In the genomic region with DNA sequence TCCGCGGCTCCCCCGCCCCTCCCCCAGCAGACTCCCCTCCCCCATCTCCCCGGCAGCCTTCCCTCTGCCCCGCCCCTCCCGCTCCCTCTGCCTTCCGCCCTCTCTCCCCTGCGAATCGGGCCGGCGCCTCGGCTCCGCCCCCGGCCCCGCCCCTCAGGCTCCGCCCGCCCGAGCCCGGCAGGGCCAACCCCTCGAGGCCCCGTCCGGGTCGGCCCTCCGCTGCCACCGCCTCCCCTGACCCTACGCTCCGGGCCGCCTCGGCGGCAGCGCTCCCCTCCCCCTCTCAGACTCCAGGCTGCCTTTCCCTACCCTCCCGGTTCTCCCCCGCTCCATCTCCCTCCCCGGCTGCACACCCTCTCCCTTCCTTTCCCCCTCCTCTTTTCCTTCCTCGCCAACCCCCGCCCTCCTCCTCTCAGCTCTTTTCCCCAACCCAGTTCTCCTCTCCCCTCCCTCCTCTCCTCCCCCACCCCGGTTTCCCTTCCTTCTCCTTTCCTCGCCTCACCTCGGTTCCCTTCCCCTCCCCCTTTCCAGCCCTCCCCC, we compare ENCODE assay signal across 1 cellular context.
TF ChIP-seq lines count a peak whose summit lies in the region.

No MANE protein-coding gene starts in this region.

TF ChIP-seq in K562, 482 proteins besides CTCF, POLR2A, EP300 and RAD21 (continued from another document and continues in another):
- TF ChIP-seq ZNF76 (CRISPR knock-in tag; IDR thresholded peaks at IDR 0.05; ENCODE audit: borderline replicate concordance) = no peak
- TF ChIP-seq, protein P1, sequence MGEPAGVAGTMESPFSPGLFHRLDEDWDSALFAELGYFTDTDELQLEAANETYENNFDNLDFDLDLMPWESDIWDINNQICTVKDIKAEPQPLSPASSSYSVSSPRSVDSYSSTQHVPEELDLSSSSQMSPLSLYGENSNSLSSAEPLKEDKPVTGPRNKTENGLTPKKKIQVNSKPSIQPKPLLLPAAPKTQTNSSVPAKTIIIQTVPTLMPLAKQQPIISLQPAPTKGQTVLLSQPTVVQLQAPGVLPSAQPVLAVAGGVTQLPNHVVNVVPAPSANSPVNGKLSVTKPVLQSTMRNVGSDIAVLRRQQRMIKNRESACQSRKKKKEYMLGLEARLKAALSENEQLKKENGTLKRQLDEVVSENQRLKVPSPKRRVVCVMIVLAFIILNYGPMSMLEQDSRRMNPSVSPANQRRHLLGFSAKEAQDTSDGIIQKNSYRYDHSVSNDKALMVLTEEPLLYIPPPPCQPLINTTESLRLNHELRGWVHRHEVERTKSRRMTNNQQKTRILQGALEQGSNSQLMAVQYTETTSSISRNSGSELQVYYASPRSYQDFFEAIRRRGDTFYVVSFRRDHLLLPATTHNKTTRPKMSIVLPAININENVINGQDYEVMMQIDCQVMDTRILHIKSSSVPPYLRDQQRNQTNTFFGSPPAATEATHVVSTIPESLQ (CRISPR knock-in tag; IDR thresholded peaks at IDR 0.05) = no peak
- no peak for TF ChIP-seq SIN3B (IDR thresholded peaks at IDR 0.05; ENCODE audit: low read depth)
- peak; percentile 39; the same call in 1 of the 2 replicates for TF ChIP-seq SOX6 (IDR thresholded peaks at IDR 0.05)
- no peak for TF ChIP-seq ZNF699 (CRISPR knock-in tag; IDR thresholded peaks at IDR 0.05; ENCODE audit: insufficient replicate concordance)
- TF ChIP-seq SRSF9 (IDR thresholded peaks at IDR 0.05; ENCODE audit: borderline replicate concordance, low read depth, low read length) = no peak
- no peak for TF ChIP-seq ZNF551 (CRISPR knock-in tag; IDR thresholded peaks at IDR 0.05)
- 0 out of 2 replicates have a peak, but pooled peaks have one; percentile 48 for TF ChIP-seq ARID2 (IDR thresholded peaks at IDR 0.05)
- TF ChIP-seq, protein P2, sequence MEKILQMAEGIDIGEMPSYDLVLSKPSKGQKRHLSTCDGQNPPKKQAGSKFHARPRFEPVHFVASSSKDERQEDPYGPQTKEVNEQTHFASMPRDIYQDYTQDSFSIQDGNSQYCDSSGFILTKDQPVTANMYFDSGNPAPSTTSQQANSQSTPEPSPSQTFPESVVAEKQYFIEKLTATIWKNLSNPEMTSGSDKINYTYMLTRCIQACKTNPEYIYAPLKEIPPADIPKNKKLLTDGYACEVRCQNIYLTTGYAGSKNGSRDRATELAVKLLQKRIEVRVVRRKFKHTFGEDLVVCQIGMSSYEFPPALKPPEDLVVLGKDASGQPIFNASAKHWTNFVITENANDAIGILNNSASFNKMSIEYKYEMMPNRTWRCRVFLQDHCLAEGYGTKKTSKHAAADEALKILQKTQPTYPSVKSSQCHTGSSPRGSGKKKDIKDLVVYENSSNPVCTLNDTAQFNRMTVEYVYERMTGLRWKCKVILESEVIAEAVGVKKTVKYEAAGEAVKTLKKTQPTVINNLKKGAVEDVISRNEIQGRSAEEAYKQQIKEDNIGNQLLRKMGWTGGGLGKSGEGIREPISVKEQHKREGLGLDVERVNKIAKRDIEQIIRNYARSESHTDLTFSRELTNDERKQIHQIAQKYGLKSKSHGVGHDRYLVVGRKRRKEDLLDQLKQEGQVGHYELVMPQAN (IDR thresholded peaks at IDR 0.05; ENCODE audit: borderline replicate concordance) = peak; percentile 55; the same call in 1 of the 2 replicates
- TF ChIP-seq, protein P3, sequence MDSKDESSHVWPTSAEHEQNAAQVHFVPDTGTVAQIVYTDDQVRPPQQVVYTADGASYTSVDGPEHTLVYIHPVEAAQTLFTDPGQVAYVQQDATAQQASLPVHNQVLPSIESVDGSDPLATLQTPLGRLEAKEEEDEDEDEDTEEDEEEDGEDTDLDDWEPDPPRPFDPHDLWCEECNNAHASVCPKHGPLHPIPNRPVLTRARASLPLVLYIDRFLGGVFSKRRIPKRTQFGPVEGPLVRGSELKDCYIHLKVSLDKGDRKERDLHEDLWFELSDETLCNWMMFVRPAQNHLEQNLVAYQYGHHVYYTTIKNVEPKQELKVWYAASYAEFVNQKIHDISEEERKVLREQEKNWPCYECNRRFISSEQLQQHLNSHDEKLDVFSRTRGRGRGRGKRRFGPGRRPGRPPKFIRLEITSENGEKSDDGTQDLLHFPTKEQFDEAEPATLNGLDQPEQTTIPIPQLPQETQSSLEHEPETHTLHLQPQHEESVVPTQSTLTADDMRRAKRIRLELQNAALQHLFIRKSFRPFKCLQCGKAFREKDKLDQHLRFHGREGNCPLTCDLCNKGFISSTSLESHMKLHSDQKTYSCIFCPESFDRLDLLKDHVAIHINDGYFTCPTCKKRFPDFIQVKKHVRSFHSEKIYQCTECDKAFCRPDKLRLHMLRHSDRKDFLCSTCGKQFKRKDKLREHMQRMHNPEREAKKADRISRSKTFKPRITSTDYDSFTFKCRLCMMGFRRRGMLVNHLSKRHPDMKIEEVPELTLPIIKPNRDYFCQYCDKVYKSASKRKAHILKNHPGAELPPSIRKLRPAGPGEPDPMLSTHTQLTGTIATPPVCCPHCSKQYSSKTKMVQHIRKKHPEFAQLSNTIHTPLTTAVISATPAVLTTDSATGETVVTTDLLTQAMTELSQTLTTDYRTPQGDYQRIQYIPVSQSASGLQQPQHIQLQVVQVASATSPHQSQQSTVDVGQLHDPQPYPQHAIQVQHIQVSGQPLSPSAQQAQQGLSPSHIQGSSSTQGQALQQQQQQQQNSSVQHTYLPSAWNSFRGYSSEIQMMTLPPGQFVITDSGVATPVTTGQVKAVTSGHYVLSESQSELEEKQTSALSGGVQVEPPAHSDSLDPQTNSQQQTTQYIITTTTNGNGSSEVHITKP (IDR thresholded peaks at IDR 0.05; ENCODE audit: partially characterized antibody) = peak; percentile 64
- TF ChIP-seq SMARCC2 (IDR thresholded peaks at IDR 0.05; ENCODE audit: low read depth) = no peak
- TF ChIP-seq POLR3A (IDR thresholded peaks at IDR 0.05; ENCODE audit: borderline replicate concordance, extremely low read depth, insufficient read depth, insufficient read length) = no peak
- 0 out of 4 replicates have a peak, but pooled peaks of 1 of the 2 experiments have one; percentile 22 for TF ChIP-seq FOXK2 (conservative IDR thresholded peaks at IDR 0.05 in 1 of 2, IDR thresholded peaks at IDR 0.05 in 1 of 2; ENCODE audit: low read depth in 2 of 2)
- TF ChIP-seq, protein P4, sequence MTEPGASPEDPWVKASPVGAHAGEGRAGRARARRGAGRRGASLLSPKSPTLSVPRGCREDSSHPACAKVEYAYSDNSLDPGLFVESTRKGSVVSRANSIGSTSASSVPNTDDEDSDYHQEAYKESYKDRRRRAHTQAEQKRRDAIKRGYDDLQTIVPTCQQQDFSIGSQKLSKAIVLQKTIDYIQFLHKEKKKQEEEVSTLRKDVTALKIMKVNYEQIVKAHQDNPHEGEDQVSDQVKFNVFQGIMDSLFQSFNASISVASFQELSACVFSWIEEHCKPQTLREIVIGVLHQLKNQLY (CRISPR knock-in tag; conservative IDR thresholded peaks at IDR 0.05) = no peak
- TF ChIP-seq GATAD2B (IDR thresholded peaks at IDR 0.05; ENCODE audit: borderline replicate concordance) = no peak
- no peak for TF ChIP-seq KLF10 (CRISPR knock-in tag; IDR thresholded peaks at IDR 0.05)
- no peak for TF ChIP-seq ZBTB8A (IDR thresholded peaks at IDR 0.05; ENCODE audit: partially characterized antibody)
- no peak for TF ChIP-seq PTTG1 (tag; IDR thresholded peaks at IDR 0.05; ENCODE audit: low read depth)
- TF ChIP-seq, protein P5, sequence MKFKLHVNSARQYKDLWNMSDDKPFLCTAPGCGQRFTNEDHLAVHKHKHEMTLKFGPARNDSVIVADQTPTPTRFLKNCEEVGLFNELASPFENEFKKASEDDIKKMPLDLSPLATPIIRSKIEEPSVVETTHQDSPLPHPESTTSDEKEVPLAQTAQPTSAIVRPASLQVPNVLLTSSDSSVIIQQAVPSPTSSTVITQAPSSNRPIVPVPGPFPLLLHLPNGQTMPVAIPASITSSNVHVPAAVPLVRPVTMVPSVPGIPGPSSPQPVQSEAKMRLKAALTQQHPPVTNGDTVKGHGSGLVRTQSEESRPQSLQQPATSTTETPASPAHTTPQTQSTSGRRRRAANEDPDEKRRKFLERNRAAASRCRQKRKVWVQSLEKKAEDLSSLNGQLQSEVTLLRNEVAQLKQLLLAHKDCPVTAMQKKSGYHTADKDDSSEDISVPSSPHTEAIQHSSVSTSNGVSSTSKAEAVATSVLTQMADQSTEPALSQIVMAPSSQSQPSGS (CRISPR knock-in tag; IDR thresholded peaks at IDR 0.05) = no peak
- TF ChIP-seq HNRNPH1 (optimal IDR thresholded peaks at IDR 0.05; ENCODE audit: low read depth, low read length) = no peak
- TF ChIP-seq MTA3 (IDR thresholded peaks at IDR 0.05; ENCODE audit: borderline replicate concordance) = no peak; the same call in 1 of the 2 replicates
- peak in 1 of 2 experiments; percentile 93; a peak in 2 of 4 replicates for TF ChIP-seq HDAC1 (IDR thresholded peaks at IDR 0.05)
- TF ChIP-seq, protein P6, sequence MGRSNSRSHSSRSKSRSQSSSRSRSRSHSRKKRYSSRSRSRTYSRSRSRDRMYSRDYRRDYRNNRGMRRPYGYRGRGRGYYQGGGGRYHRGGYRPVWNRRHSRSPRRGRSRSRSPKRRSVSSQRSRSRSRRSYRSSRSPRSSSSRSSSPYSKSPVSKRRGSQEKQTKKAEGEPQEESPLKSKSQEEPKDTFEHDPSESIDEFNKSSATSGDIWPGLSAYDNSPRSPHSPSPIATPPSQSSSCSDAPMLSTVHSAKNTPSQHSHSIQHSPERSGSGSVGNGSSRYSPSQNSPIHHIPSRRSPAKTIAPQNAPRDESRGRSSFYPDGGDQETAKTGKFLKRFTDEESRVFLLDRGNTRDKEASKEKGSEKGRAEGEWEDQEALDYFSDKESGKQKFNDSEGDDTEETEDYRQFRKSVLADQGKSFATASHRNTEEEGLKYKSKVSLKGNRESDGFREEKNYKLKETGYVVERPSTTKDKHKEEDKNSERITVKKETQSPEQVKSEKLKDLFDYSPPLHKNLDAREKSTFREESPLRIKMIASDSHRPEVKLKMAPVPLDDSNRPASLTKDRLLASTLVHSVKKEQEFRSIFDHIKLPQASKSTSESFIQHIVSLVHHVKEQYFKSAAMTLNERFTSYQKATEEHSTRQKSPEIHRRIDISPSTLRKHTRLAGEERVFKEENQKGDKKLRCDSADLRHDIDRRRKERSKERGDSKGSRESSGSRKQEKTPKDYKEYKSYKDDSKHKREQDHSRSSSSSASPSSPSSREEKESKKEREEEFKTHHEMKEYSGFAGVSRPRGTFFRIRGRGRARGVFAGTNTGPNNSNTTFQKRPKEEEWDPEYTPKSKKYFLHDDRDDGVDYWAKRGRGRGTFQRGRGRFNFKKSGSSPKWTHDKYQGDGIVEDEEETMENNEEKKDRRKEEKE (IDR thresholded peaks at IDR 0.05; ENCODE audit: borderline replicate concordance in 1 of 2, control insufficient read depth in 1 of 2, low read depth in 2 of 2, low read length in 1 of 2) = peak; percentile 51 to 70; a peak in 1 of 4 replicates
- TF ChIP-seq BCOR (IDR thresholded peaks at IDR 0.05) = peak; percentile 85
- TF ChIP-seq, protein P7, sequence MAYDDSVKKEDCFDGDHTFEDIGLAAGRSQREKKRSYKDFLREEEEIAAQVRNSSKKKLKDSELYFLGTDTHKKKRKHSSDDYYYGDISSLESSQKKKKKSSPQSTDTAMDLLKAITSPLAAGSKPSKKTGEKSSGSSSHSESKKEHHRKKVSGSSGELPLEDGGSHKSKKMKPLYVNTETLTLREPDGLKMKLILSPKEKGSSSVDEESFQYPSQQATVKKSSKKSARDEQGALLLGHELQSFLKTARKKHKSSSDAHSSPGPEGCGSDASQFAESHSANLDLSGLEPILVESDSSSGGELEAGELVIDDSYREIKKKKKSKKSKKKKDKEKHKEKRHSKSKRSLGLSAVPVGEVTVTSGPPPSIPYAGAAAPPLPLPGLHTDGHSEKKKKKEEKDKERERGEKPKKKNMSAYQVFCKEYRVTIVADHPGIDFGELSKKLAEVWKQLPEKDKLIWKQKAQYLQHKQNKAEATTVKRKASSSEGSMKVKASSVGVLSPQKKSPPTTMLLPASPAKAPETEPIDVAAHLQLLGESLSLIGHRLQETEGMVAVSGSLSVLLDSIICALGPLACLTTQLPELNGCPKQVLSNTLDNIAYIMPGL (CRISPR knock-in tag; IDR thresholded peaks at IDR 0.05) = no peak
- TF ChIP-seq, protein P8, sequence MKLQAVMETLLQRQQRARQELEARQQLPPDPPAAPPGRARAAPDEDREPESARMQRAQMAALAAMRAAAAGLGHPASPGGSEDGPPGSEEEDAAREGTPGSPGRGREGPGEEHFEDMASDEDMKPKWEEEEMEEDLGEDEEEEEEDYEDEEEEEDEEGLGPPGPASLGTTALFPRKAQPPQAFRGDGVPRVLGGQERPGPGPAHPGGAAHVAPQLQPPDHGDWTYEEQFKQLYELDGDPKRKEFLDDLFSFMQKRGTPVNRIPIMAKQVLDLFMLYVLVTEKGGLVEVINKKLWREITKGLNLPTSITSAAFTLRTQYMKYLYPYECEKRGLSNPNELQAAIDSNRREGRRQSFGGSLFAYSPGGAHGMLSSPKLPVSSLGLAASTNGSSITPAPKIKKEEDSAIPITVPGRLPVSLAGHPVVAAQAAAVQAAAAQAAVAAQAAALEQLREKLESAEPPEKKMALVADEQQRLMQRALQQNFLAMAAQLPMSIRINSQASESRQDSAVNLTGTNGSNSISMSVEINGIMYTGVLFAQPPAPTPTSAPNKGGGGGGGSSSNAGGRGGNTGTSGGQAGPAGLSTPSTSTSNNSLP (IDR thresholded peaks at IDR 0.05; ENCODE audit: borderline replicate concordance, low read depth, low read length) = no peak
- TF ChIP-seq XRCC4 (IDR thresholded peaks at IDR 0.05; ENCODE audit: extremely low read depth, insufficient read depth, insufficient read length) = no peak
- no peak for TF ChIP-seq ZNF408 (CRISPR knock-in tag; IDR thresholded peaks at IDR 0.05; ENCODE audit: low read depth)
- TF ChIP-seq DPF2 (IDR thresholded peaks at IDR 0.05) = peak; percentile 91
- no peak for TF ChIP-seq IRF2 (CRISPR knock-in tag; IDR thresholded peaks at IDR 0.05)
- TF ChIP-seq, protein P9, sequence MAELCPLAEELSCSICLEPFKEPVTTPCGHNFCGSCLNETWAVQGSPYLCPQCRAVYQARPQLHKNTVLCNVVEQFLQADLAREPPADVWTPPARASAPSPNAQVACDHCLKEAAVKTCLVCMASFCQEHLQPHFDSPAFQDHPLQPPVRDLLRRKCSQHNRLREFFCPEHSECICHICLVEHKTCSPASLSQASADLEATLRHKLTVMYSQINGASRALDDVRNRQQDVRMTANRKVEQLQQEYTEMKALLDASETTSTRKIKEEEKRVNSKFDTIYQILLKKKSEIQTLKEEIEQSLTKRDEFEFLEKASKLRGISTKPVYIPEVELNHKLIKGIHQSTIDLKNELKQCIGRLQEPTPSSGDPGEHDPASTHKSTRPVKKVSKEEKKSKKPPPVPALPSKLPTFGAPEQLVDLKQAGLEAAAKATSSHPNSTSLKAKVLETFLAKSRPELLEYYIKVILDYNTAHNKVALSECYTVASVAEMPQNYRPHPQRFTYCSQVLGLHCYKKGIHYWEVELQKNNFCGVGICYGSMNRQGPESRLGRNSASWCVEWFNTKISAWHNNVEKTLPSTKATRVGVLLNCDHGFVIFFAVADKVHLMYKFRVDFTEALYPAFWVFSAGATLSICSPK (IDR thresholded peaks at IDR 0.05; ENCODE audit: borderline replicate concordance) = peak; percentile 88; the same call in 1 of the 2 replicates
- TF ChIP-seq ZNF830 (CRISPR knock-in tag; IDR thresholded peaks at IDR 0.05) = no peak
- TF ChIP-seq NFIC (IDR thresholded peaks at IDR 0.05) = no peak; the same call in 1 of the 2 replicates
- no peak for TF ChIP-seq RHOXF2B (CRISPR knock-in tag; conservative IDR thresholded peaks at IDR 0.05)
